ENCODE assay signal across 20 cellular contexts in genomic region chr2:29706171-29706690, GRCh38.
"Had no signal": no experiment of that assay in that cellular context is flagged by ENCODE, and none has a peak within 500 bp of the region (broad histone marks: within the 10 kb centered on the region; RNA-seq: fewer than 3 reads in every experiment).

No MANE protein-coding gene starts in this region.

- H3K4me1 Mint-ChIP-seq: activated CD4-positive, alpha-beta T cell treated with anti-CD3 and anti-CD28 coated beads, Interleukin-2, amount 10 ng/mL, durations not matched to agents 24 days and 14 days; activated naive CD8-positive, alpha-beta T cell treated with anti-CD3 and anti-CD28 coated beads, Interleukin-2, amount 10 ng/mL, durations not matched to agents 7 days and 5 days; stimulated activated naive B cell treated with anti-CD40 and anti-IgM and Interleukin-4, amounts not matched to agents 10 μg/mL and 1 μg/mL and 100 μg/mL, for 72 hours had no signal

- DNase-seq: activated CD4-positive, alpha-beta T cell treated with anti-CD3 and anti-CD28 coated beads, Interleukin-2, amount 10 ng/mL, durations not matched to agents 24 days and 14 days; activated CD8-positive, alpha-beta memory T cell treated with anti-CD3 and anti-CD28 coated beads, Interleukin-2, amount 50 U/mL, for 4 hours; activated CD8-positive, alpha-beta T cell treated with anti-CD3 and anti-CD28 coated beads, Interleukin-2, amount 10 ng/mL, durations not matched to agents 7 days and 5 days; activated gamma-delta T cell treated with Interleukin-2 at 50 U/mL for 16 hours; activated naive CD8-positive, alpha-beta T cell treated with anti-CD3 and anti-CD28 coated beads, Interleukin-2, amount 10 ng/mL, durations not matched to agents 7 days and 5 days; activated T-cell treated with anti-CD3 and anti-CD28 coated beads, Interleukin-2, amount 50 U/mL, for 72 hours; anterior cingulate cortex; dermis blood vessel endothelial cell; effector memory CD8-positive, alpha-beta T cell; islet precursor cell; left lung; mesenchymal stem cell; natural killer cell; posterior cingulate gyrus; stimulated activated CD4-positive, alpha-beta T cell treated with anti-CD3 and anti-CD28 coated beads, Interleukin-4, amount 100 ng/mL, for 1 hour; stimulated activated naive B cell treated with anti-CD40 and anti-IgM and Interleukin-4, amounts not matched to agents 10 μg/mL and 1 μg/mL and 100 μg/mL, for 72 hours had no signal

- H3K4me3 ChIP-seq: gastroesophageal sphincter, left lung, thyroid gland had no signal

- H3K36me3 Mint-ChIP-seq: activated naive CD8-positive, alpha-beta T cell treated with anti-CD3 and anti-CD28 coated beads, Interleukin-2, amount 10 ng/mL, durations not matched to agents 7 days and 5 days; natural killer cell; stimulated activated naive B cell treated with anti-CD40 and anti-IgM and Interleukin-4, amounts not matched to agents 10 μg/mL and 1 μg/mL and 100 μg/mL, for 72 hours; WTC11 had no signal

- H3K4me3 Mint-ChIP-seq: activated CD4-positive, alpha-beta T cell treated with anti-CD3 and anti-CD28 coated beads, Interleukin-2, amount 10 ng/mL, durations not matched to agents 24 days and 14 days; activated CD8-positive, alpha-beta T cell treated with anti-CD3 and anti-CD28 coated beads, Interleukin-2, amount 10 ng/mL, durations not matched to agents 7 days and 5 days; activated naive CD8-positive, alpha-beta T cell treated with anti-CD3 and anti-CD28 coated beads, Interleukin-2, amount 10 ng/mL, durations not matched to agents 7 days and 5 days; activated T-cell treated with anti-CD3 and anti-CD28 coated beads, Interleukin-2, amount 50 U/mL, for 72 hours; effector memory CD8-positive, alpha-beta T cell; natural killer cell; stimulated activated naive B cell treated with anti-CD40 and anti-IgM and Interleukin-4, amounts not matched to agents 10 μg/mL and 1 μg/mL and 100 μg/mL, for 72 hours; T-helper 1 cell treated with Interleukin-12 subunit alpha and Interleukin-12 subunit beta and Interleukin-4 antibody, amounts not matched to agents 30 μg/mL and 1 μg/mL, for 36 hours; WTC11 had no signal

- H3K27me3 Mint-ChIP-seq: stimulated activated naive B cell treated with anti-CD40 and anti-IgM and Interleukin-4, amounts not matched to agents 10 μg/mL and 1 μg/mL and 100 μg/mL, for 72 hours had no signal

- H3K27ac Mint-ChIP-seq: activated CD4-positive, alpha-beta T cell treated with anti-CD3 and anti-CD28 coated beads, Interleukin-2, amount 10 ng/mL, durations not matched to agents 24 days and 14 days; activated CD8-positive, alpha-beta T cell treated with anti-CD3 and anti-CD28 coated beads, Interleukin-2, amount 10 ng/mL, durations not matched to agents 7 days and 5 days; activated naive CD8-positive, alpha-beta T cell treated with anti-CD3 and anti-CD28 coated beads, Interleukin-2, amount 10 ng/mL, durations not matched to agents 7 days and 5 days; activated T-cell treated with anti-CD3 and anti-CD28 coated beads, Interleukin-2, amount 50 U/mL, for 72 hours; effector memory CD8-positive, alpha-beta T cell; natural killer cell; stimulated activated naive B cell treated with anti-CD40 and anti-IgM and Interleukin-4, amounts not matched to agents 10 μg/mL and 1 μg/mL and 100 μg/mL, for 72 hours; T-helper 1 cell treated with Interleukin-12 subunit alpha and Interleukin-12 subunit beta and Interleukin-4 antibody, amounts not matched to agents 30 μg/mL and 1 μg/mL, for 36 hours; WTC11 had no signal

- ATAC-seq: activated CD8-positive, alpha-beta T cell treated with anti-CD3 and anti-CD28 coated beads, Interleukin-2, amount 10 ng/mL, durations not matched to agents 7 days and 5 days; activated T-cell treated with anti-CD3 and anti-CD28 coated beads, Interleukin-2, amount 50 U/mL, for 72 hours; effector memory CD8-positive, alpha-beta T cell; gastroesophageal sphincter; left lung; natural killer cell; stimulated activated naive B cell treated with anti-CD40 and anti-IgM and Interleukin-4, amounts not matched to agents 10 μg/mL and 1 μg/mL and 100 μg/mL, for 72 hours; WTC11 had no signal

- H3K9me3 Mint-ChIP-seq: activated CD4-positive, alpha-beta T cell treated with anti-CD3 and anti-CD28 coated beads, Interleukin-2, amount 10 ng/mL, durations not matched to agents 24 days and 14 days; activated naive CD8-positive, alpha-beta T cell treated with anti-CD3 and anti-CD28 coated beads, Interleukin-2, amount 10 ng/mL, durations not matched to agents 7 days and 5 days; activated T-cell treated with anti-CD3 and anti-CD28 coated beads, Interleukin-2, amount 50 U/mL, for 72 hours; effector memory CD8-positive, alpha-beta T cell; natural killer cell; T-helper 1 cell treated with Interleukin-12 subunit alpha and Interleukin-12 subunit beta and Interleukin-4 antibody, amounts not matched to agents 30 μg/mL and 1 μg/mL, for 36 hours; WTC11 had no signal
